ENCODE assay signal across 17 cellular contexts in the genomic region with DNA sequence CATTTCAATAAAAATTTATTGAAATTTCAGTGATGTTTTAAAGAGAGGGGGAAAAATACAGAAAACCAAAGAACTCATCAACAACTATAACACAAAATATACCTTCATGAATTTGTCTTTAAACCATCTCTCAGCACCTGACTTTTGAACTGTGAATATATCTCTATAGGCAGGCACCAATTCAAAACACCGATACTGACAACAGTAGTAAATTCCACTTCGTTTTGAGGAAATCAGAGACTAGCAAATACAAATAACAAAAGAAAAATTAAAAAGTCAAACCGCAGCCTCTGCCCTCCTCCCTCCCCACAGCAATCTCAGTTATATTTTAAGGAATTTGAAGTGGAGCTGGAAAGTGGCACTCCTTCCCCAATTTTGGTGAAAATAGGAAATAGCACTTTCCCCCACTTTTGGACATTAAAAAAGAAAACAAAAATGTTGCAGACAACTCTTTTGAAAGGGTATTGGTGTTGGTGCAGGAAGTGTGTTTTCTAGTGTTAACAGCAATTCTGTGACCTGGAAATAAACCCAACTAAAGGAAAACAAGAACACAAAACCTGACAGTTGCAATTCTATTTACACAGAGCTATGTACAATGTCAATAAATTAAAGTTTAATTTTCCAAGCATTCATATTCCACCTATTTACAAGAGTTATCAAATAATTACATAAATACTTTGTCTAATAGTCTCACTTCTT. TPM values are rescaled to one million over a fixed set of nuclear protein-coding genes. Genes with fewer than 3 reads are reported as not detected.
A peak's percentile ranks its signal among the peaks of the same experiment; 100 is the strongest.
DNase-seq lines count a peak whose midpoint lies in the region; ATAC-seq and TF ChIP-seq lines count a peak whose summit lies in the region.
"Had no signal": no experiment of that assay in that cellular context is flagged by ENCODE, and none has a peak within 500 bp of the region (broad histone marks: within the 10 kb centered on the region; RNA-seq: fewer than 3 reads in every experiment).

No MANE protein-coding gene starts in this region.

- no peak overlapping the region for H3K4me2 ChIP-seq in mesenchymal stem cell (ENCODE audit: low read length, poor library complexity, severe bottlenecking)

- no peak overlapping the region for H2BK15ac ChIP-seq in mesenchymal stem cell (ENCODE audit: low read depth, poor library complexity, severe bottlenecking)

- H4K91ac ChIP-seq in mesenchymal stem cell (ENCODE audit: low read length): no peak overlapping the region

- in situ Hi-C loops in astrocyte of the spinal cord (cut with HindIII; ENCODE audit: low sequenced_read_pairs): no loop called here

- peak; percentile 51 for DNase-seq in astrocyte of the spinal cord (ENCODE audit: low read depth, low spot score)
- DNase-seq in mesenchymal stem cell: no peak
- DNase-seq in suprapubic skin (ENCODE audit: low spot score in 2 of 2): no peak
- DNase-seq in activated naive CD4-positive, alpha-beta T cell treated with anti-CD3 and anti-CD28 coated beads, Interleukin-2, amount 50 U/mL, for 16 hours: no peak
- DNase-seq in LoVo (ENCODE audit: low spot score): no peak
- no peak for DNase-seq in heart right ventricle
- DNase-seq in SIG-M5 treated with dmso at 0.1 percent for 504 hours (lab: John Stamatoyannopoulos, UW; ENCODE audit: unreplicated experiment): no peak
- DNase-seq: activated CD4-positive, alpha-beta T cell treated with anti-CD3 and anti-CD28 coated beads, Interleukin-2, amount 10 ng/mL, durations not matched to agents 7 days and 5 days; activated T-cell treated with anti-CD3 and anti-CD28 coated beads, Interleukin-2, amount 50 U/mL, for 4 hours; DMS 273 treated with DMSO at 0.1 percent for 48 hours; NCI-H446 treated with DMSO at 0.1 percent for 48 hours; SJCRH30; stimulated activated CD4-positive, alpha-beta T cell treated with anti-CD3 and anti-CD28 coated beads, Interleukin-15, amount 100 ng/mL, for 24 hours; stomach; T1000 had no signal

- WGBS in mesenchymal stem cell: no CpG with 5 or more reads among the region's 3 CpGs
- WGBS in suprapubic skin: 41% methylated on average over 3 of the region's 3 CpGs
- WGBS in heart right ventricle, 2 donors: 62 to 70% methylated on average over 3 of the region's 3 CpGs

- no peak for ATAC-seq in heart right ventricle
- ATAC-seq: activated T-cell treated with anti-CD3 and anti-CD28 coated beads, Interleukin-2, amount 50 U/mL, for 4 hours had no signal

- no peaks in the 10 kb centered on the region for H3K9me3 ChIP-seq in HEK293 (ENCODE audit: control insufficient read depth, insufficient read depth, low read depth, low read length)
- no peaks in the 10 kb centered on the region for H3K9me3 ChIP-seq in mesenchymal stem cell (ENCODE audit: control insufficient read depth, low read length)
- H3K9me3 ChIP-seq in suprapubic skin: no peaks in the 10 kb centered on the region
- H3K9me3 ChIP-seq in heart right ventricle: no peaks in the 10 kb centered on the region
- H3K9me3 ChIP-seq: SJCRH30, stomach had no signal

- H3K4ac ChIP-seq in mesenchymal stem cell (ENCODE audit: low read depth in 1 of 2, low read length in 2 of 2): no peak overlapping the region

- TF ChIP-seq EP300 in suprapubic skin (IDR thresholded peaks at IDR 0.05): no peak

- no peak overlapping the region for H2BK12ac ChIP-seq in mesenchymal stem cell (ENCODE audit: low read length in 2 of 2)

- H3K14ac ChIP-seq in mesenchymal stem cell (ENCODE audit: low read length in 2 of 2): no peak overlapping the region

- POLR2A ChIA-PET in HEK293 (lab: Yijun Ruan, JAX): interaction anchor here (1.1 kb wide), 1 partner anchor 14 kb away, joined by 5 read pairs; the partner anchor contains the start of gene TBX3

- H3K4me1 ChIP-seq in HEK293 (ENCODE audit: control insufficient read depth, insufficient read depth, low read length) (no peaks in the 10 kb centered on the region), mesenchymal stem cell (ENCODE audit: control insufficient read depth, insufficient read depth, low read depth, low read length) (peaks cover 18% of the 10 kb centered on the region), suprapubic skin (peaks cover 39% of the 10 kb centered on the region), heart right ventricle (peaks cover 2 to 46% (median 20%) of the 10 kb centered on the region in 9 donors)
- H3K4me1 ChIP-seq: SJCRH30 had no signal

- H3K27ac ChIP-seq in HEK293 (ENCODE audit: extremely low read depth, low read depth, low read length): no peak overlapping the region
- no peak overlapping the region for H3K27ac ChIP-seq in mesenchymal stem cell (ENCODE audit: low read length, poor library complexity, severe bottlenecking)
- H3K27ac ChIP-seq in suprapubic skin: peak overlapping the region; percentile 62
- H3K27ac ChIP-seq in heart right ventricle: peak overlapping the region in 1 of 10 donors; percentile 32
- H3K27ac ChIP-seq: HL-60, SJCRH30 had no signal

- intact Hi-C loops in heart right ventricle (cut with DNase I): loop anchor here in 2 of 10 donors (5.0 to 10.0 kb wide), 2 partner anchors 954 to 962 kb away; no protein-coding TSS in a partner anchor

- CTCF ChIA-PET in HEK293 (lab: Yijun Ruan, JAX): interaction anchor here (0.6 to 1.8 kb wide), 5 partner anchors 305 to 1082 kb away, joined by 3 to 5 read pairs (median 3); no protein-coding TSS in a partner anchor

- H3K23ac ChIP-seq in mesenchymal stem cell (ENCODE audit: low read length in 2 of 2): no peak overlapping the region

- no peak overlapping the region for H4K8ac ChIP-seq in mesenchymal stem cell (ENCODE audit: low read length)

- H3K36me3 ChIP-seq in HEK293 (ENCODE audit: control insufficient read depth in 2 of 2, insufficient read depth in 1 of 2, low read length in 2 of 2) (peaks cover 3 to 39% of the 10 kb centered on the region in 2 experiments; a peak in 2 of 3 replicates), mesenchymal stem cell (ENCODE audit: control insufficient read depth in 1 of 2, insufficient read depth in 2 of 2, low read depth in 1 of 2, low read length in 2 of 2) (peaks cover 0 to 47% of the 10 kb centered on the region in 2 experiments), suprapubic skin (peaks cover 28% of the 10 kb centered on the region), heart right ventricle (peaks cover 0 to 50% (median 13%) of the 10 kb centered on the region in 9 donors)
- H3K36me3 ChIP-seq: SJCRH30 had no signal

- no peak overlapping the region for H3K18ac ChIP-seq in mesenchymal stem cell (ENCODE audit: low read depth in 1 of 2, low read length in 2 of 2)

- H3K9ac ChIP-seq in mesenchymal stem cell (ENCODE audit: low read length): peak overlapping the region; percentile 84

- H3K79me1 ChIP-seq in mesenchymal stem cell (replicated peaks; ENCODE audit: low read length, poor library complexity, severe bottlenecking): no peaks in the 10 kb centered on the region

- H3K27me3 ChIP-seq in mesenchymal stem cell (ENCODE audit: control insufficient read depth in 1 of 2, insufficient read depth in 1 of 2, low read length in 2 of 2): peaks cover 0 to 75% of the 10 kb centered on the region in 2 experiments
- peaks cover 26% of the 10 kb centered on the region for H3K27me3 ChIP-seq in suprapubic skin
- peaks cover 6 to 100% (median 38%) of the 10 kb centered on the region in 7 donors for H3K27me3 ChIP-seq in heart right ventricle

- TF ChIP-seq CTCF in HEK293 (tag by site-specific recombination; IDR thresholded peaks at IDR 0.05) (no peak), astrocyte of the spinal cord (IDR thresholded peaks at IDR 0.05; ENCODE audit: low read depth, low read length) (no peak), suprapubic skin (IDR thresholded peaks at IDR 0.05) (no peak), heart right ventricle (IDR thresholded peaks at IDR 0.05) (no peak)

- H3K4me3 ChIP-seq in HEK293 (ENCODE audit: low read depth, low read length): no peak overlapping the region
- peak overlapping the region; percentile 29 for H3K4me3 ChIP-seq in astrocyte of the spinal cord (ENCODE audit: low read depth, low read length)
- peak overlapping the region in 1 of 2 experiments; percentile 69 for H3K4me3 ChIP-seq in mesenchymal stem cell (ENCODE audit: insufficient read depth in 1 of 2, low read depth in 1 of 2, low read length in 2 of 2)
- no peak overlapping the region for H3K4me3 ChIP-seq in suprapubic skin
- H3K4me3 ChIP-seq in heart right ventricle: no peak overlapping the region
- H3K4me3 ChIP-seq: SJCRH30 had no signal

- H2BK5ac ChIP-seq in mesenchymal stem cell (ENCODE audit: low read depth, low read length, poor library complexity, severe bottlenecking): no peak overlapping the region

- no peak overlapping the region for H2AFZ ChIP-seq in mesenchymal stem cell (ENCODE audit: low read depth, low read length)

- H2BK120ac ChIP-seq in mesenchymal stem cell (ENCODE audit: low read depth, low read length): no peak overlapping the region

- no peak for TF ChIP-seq POLR2A in suprapubic skin (IDR thresholded peaks at IDR 0.05)

- no peak overlapping the region for H2AK5ac ChIP-seq in mesenchymal stem cell (ENCODE audit: low read length, severe bottlenecking)

TF ChIP-seq in HEK293, 187 proteins besides CTCF, POLR2A, EP300 and RAD21:
- no peak for TF ChIP-seq ZNF426 (tag by site-specific recombination; IDR thresholded peaks at IDR 0.05)
- no peak for TF ChIP-seq MEIS1 (CRISPR knock-in tag; IDR thresholded peaks at IDR 0.05; ENCODE audit: borderline replicate concordance)
- peak; percentile 40; the same call in 1 of the 2 replicates for TF ChIP-seq PRDM1 (tag by site-specific recombination; IDR thresholded peaks at IDR 0.05)
- TF ChIP-seq ZNF169 (tag by site-specific recombination; IDR thresholded peaks at IDR 0.05): no peak
TF ChIP-seq in HEK293: peak in this region for 1.

RNA-seq across cellular contexts. Expression of gene TBX3, which starts 13.6 kb away (rescaled TPM):
- polyA plus RNA-seq in mesenchymal stem cell (2013, experiment 1 of 2): 59.8 TPM
- 57.6 TPM for polyA plus RNA-seq in mesenchymal stem cell (2013, experiment 2 of 2)
- total RNA-seq in suprapubic skin: 10 to 100 TPM; 23.4 to 35.6 (median 28.7) TPM
- 10 to 100 TPM in 6 of 10 donors, 1 to 10 TPM in 4; 4.0 to 32.4 (median 11.4) TPM for total RNA-seq in heart right ventricle
- 10 to 100 TPM in 1 of 2 donors, 1 to 10 TPM in 1; 9.7 to 20.9 TPM for polyA plus RNA-seq in heart right ventricle
- total RNA-seq: activated CD4-positive, alpha-beta T cell treated with anti-CD3 and anti-CD28 coated beads, Interleukin-2, amount 10 ng/mL, durations not matched to agents 7 days and 5 days; SJCRH30 had no signal
